13 cellular contexts compared by ENCODE assay signal in genomic region chr2:67290451-67290991, GRCh38.
DNase-seq lines count a peak whose midpoint lies in the region; TF ChIP-seq lines count a peak whose summit lies in the region.
"Had no signal": no experiment of that assay in that cellular context is flagged by ENCODE, and none has a peak within 500 bp of the region (broad histone marks: within the 10 kb centered on the region; RNA-seq: fewer than 3 reads in every experiment).

No MANE protein-coding gene starts in this region.

- H3K27me3 ChIP-seq in PC-9 (ENCODE audit: insufficient read depth, low read depth) (no peaks in the 10 kb centered on the region), adrenal gland (no peaks in the 10 kb centered on the region)
- H3K27me3 ChIP-seq: ascending aorta had no signal

- H3K4me1 Mint-ChIP-seq in osteocyte (ENCODE audit: unreplicated experiment): peaks cover 47% of the 10 kb centered on the region

- H3K36me3 ChIP-seq in PC-9 (ENCODE audit: low read depth) (no peaks in the 10 kb centered on the region), adrenal gland (replicated peaks in 1 of 2) (no peaks in the 10 kb centered on the region)
- H3K36me3 ChIP-seq: ascending aorta had no signal

- H3K27ac ChIP-seq in PC-9 (peak overlapping the region; percentile 98), adrenal gland (no peak overlapping the region)
- H3K27ac ChIP-seq: ascending aorta had no signal

- H3K9me3 ChIP-seq in PC-9 (ENCODE audit: insufficient read depth, low read depth): peaks cover 8% of the 10 kb centered on the region
- H3K9me3 ChIP-seq in adrenal gland (replicated peaks in 1 of 3): no peaks in the 10 kb centered on the region
- H3K9me3 ChIP-seq: ascending aorta had no signal

- no peaks in the 10 kb centered on the region for H3K9me3 Mint-ChIP-seq in osteocyte (ENCODE audit: unreplicated experiment)
- H3K9me3 Mint-ChIP-seq: H9 had no signal

- no peak overlapping the region; the same call in 1 of the 2 replicates for H2AFZ ChIP-seq in PC-9

- TF ChIP-seq POLR2A in adrenal gland (IDR thresholded peaks at IDR 0.05): no peak

- CTCF ChIA-PET in PC-9 (lab: Charles Lee): no interaction called here

- H3K4me3 ChIP-seq in PC-9 (peak overlapping the region; percentile 25; the same call in 1 of the 2 replicates), epithelial cell of proximal tubule (ENCODE audit: low read depth, low read length) (no peak overlapping the region), adrenal gland (no peak overlapping the region)
- H3K4me3 ChIP-seq: ascending aorta had no signal

- WGBS in adrenal gland, 4 donors: 69 to 77% (median 71%) methylated on average over 3 of the region's 3 CpGs

- TF ChIP-seq CTCF in PC-9 (conservative IDR thresholded peaks at IDR 0.05) (no peak), epithelial cell of proximal tubule (conservative IDR thresholded peaks at IDR 0.05; ENCODE audit: low read depth, low read length) (no peak), osteocyte (IDR thresholded peaks at IDR 0.05) (no peak), adrenal gland (IDR thresholded peaks at IDR 0.05) (no peak)

- no peaks in the 10 kb centered on the region for H3K79me2 ChIP-seq in PC-9 (ENCODE audit: low read depth)

- H3K4me3 Mint-ChIP-seq in osteocyte (ENCODE audit: unreplicated experiment): no peak overlapping the region
- H3K4me3 Mint-ChIP-seq: H9 had no signal

- H3F3A ChIP-seq in PC-9 (ENCODE audit: insufficient read depth, low read depth): peaks cover 33% of the 10 kb centered on the region

- H3K27ac Mint-ChIP-seq in osteocyte (ENCODE audit: unreplicated experiment): peak overlapping the region; percentile 79

- peak overlapping the region; percentile 66 for H3K4me2 ChIP-seq in PC-9

- POLR2A ChIA-PET in PC-9 (lab: Charles Lee; ENCODE audit: unreplicated experiment): interaction anchor here (0.5 to 0.7 kb wide), 4 partner anchors 14 to 1629 kb away, joined by 4 to 7 read pairs (median 5); no protein-coding TSS in a partner anchor

- no peaks in the 10 kb centered on the region for H3K9me2 ChIP-seq in PC-9 (ENCODE audit: insufficient read depth)

- intact Hi-C loops in PC-9 (cut with micrococcal nuclease; ENCODE audit: unreplicated experiment) (loop anchor here (1.0 to 5.0 kb wide), 6 partner anchors 31 to 1838 kb away; partner anchors contain the start of gene ETAA1), adrenal gland (cut with DNase I) (no loop called here)

- H3K27me3 Mint-ChIP-seq in osteocyte (ENCODE audit: unreplicated experiment): no peaks in the 10 kb centered on the region

- DNase-seq in EH (ENCODE audit: low read depth): peak; percentile 93
- peak; percentile 74 to 99 for DNase-seq in PC-9
- peak; percentile 88 for DNase-seq in epithelial cell of proximal tubule (ENCODE audit: low read depth)
- no peak for DNase-seq in osteocyte (ENCODE audit: extremely low spot score, unreplicated experiment)
- no peak for DNase-seq in ecto neural progenitor cell (ENCODE audit: low spot score)
- no peak for DNase-seq in adrenal gland
- DNase-seq in NCI-H187 (lab: John Stamatoyannopoulos, UW): no peak
- no peak for DNase-seq in LoVo (ENCODE audit: low spot score)
- DNase-seq: activated T-cell treated with anti-CD3 and anti-CD28 coated beads for 4 hours, H9, NCI-H2171 treated with DMSO at 0.1 percent for 48 hours, SHP77 had no signal

- no peaks in the 10 kb centered on the region for H3K36me3 Mint-ChIP-seq in osteocyte (ENCODE audit: unreplicated experiment)

- H4K20me1 ChIP-seq in PC-9 (ENCODE audit: insufficient read depth): no peaks in the 10 kb centered on the region

- BruUV-seq in PC-9 (replicated peaks; lab: Mats Ljungman, UMichigan): no TSS peak

- peaks cover 39% of the 10 kb centered on the region for H3K4me1 ChIP-seq in PC-9 (replicated peaks; ENCODE audit: insufficient read depth)
- H3K4me1 ChIP-seq in adrenal gland (replicated peaks in 1 of 2): no peaks in the 10 kb centered on the region

Comparison
In these comparisons a context has a peak if more than half of its experiments do, and no peak if none do; other contexts are left out.
1. DNase-seq: peak in EH (single experiment), PC-9 (2 of 2) and epithelial cell of proximal tubule (single experiment); none in osteocyte (single experiment), ecto neural progenitor cell (single experiment), adrenal gland (0 of 7), NCI-H187 (0 of 2) and LoVo (single experiment).